23 cellular contexts compared by ENCODE assay signal in the genomic region with DNA sequence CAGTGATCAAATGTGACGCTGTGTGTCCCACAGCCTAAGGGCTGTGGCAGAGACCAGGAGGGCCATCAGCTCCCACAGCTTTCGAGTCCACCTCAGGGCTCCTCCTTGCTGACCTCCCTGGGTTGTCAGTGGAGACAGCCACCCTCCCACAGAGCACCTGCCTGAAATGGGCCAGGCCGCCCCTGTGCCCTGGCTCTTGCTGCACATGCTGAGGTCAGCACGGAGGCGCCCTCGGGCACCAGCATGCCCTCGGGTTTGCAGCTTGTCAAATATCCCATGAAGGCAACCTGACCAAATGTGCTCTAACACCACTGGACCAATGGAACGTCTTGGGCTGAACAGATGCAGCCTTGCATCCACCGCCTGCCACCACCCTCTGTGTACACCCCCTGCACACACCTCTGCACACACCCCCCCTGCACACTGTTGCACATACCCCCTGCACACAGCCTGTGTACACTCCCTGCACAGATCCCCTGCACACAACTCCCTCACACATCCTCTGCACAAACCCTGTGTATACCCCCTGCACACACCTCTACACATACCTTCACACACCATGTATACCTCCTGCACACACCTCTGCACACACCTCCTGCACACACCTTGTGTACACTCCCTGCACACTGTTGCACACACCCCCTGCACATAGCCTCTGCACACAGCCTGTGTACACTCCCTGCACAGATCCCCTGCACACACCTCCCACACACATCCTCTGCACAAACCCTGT. TPM values are rescaled to one million over a fixed set of nuclear protein-coding genes. Genes with fewer than 3 reads are reported as not detected.
DNase-seq lines count a peak whose midpoint lies in the region; ATAC-seq, FAIRE-seq and TF ChIP-seq lines count a peak whose summit lies in the region.
"Had no signal": no experiment of that assay in that cellular context is flagged by ENCODE, and none has a peak within 500 bp of the region (broad histone marks: within the 10 kb centered on the region; RNA-seq: fewer than 3 reads in every experiment).

No MANE protein-coding gene starts in this region.

- no peak for FAIRE-seq in H1 (lab: Jason Lieb, UNC)
- FAIRE-seq: small intestine had no signal

- ATAC-seq in HG02798 (IDR thresholded peaks at IDR 0.05; ENCODE audit: poor library complexity, unreplicated experiment), result no peak
- ATAC-seq in GM18867 (IDR thresholded peaks at IDR 0.05; ENCODE audit: unreplicated experiment), result no peak
- ATAC-seq: gastroesophageal sphincter, left lung, Panc1 had no signal

- H3K9me3 ChIP-seq in CD8-positive, alpha-beta memory T cell (ENCODE audit: low read length), result no peaks in the 10 kb centered on the region
- H3K9me3 ChIP-seq in Peyer's patch, result no peaks in the 10 kb centered on the region
- no peaks in the 10 kb centered on the region for H3K9me3 ChIP-seq in H1 (ENCODE audit: insufficient read depth in 2 of 2, low read depth in 1 of 2, low read length in 1 of 2)
- H3K9me3 ChIP-seq: gastroesophageal sphincter, left lung, prostate gland, SK-N-SH, suprapubic skin had no signal

- 0 out of 2 replicates have a peak overlapping the region, but pooled peaks have one; percentile 29 for H2BK15ac ChIP-seq in H1 (ENCODE audit: low read length)

- no peak overlapping the region for H3K14ac ChIP-seq in H1 (ENCODE audit: insufficient read length)

- DNase-seq in CD8-positive, alpha-beta memory T cell, result peak in 1 of 5 donors; percentile 36
- DNase-seq in Peyer's patch (peak in 2 of 3 donors; percentile 30 to 34), H1 (ENCODE audit: low read depth in 1 of 2, low spot score in 2 of 2) (no peak), neural crest cell (ENCODE audit: low read depth, low spot score) (no peak), NCI-H1048 (lab: John Stamatoyannopoulos, UW) (no peak)
- DNase-seq: activated naive CD4-positive, alpha-beta T cell; DMS153; erythroblast; Kasumi-1; SK-N-SH; small intestine; stimulated activated CD4-positive, alpha-beta T cell treated with anti-CD3 and anti-CD28 coated beads, Interleukin-4, amount 100 ng/mL, for 4 hours; stimulated activated CD8-positive, alpha-beta memory T cell treated with anti-CD3 and anti-CD28 coated beads, Interleukin-4, amount 100 ng/mL, for 48 hours had no signal

- no peak overlapping the region for H3K4me3 ChIP-seq in CD8-positive, alpha-beta memory T cell (ENCODE audit: low read length)
- no peak overlapping the region for H3K4me3 ChIP-seq in Peyer's patch
- H3K4me3 ChIP-seq in H1 (ENCODE audit: extremely low read depth in 1 of 4, insufficient read depth in 2 of 4, low read depth in 3 of 4, low read length in 4 of 4), result no peak overlapping the region
- H3K4me3 ChIP-seq: BLaER1, gastroesophageal sphincter, HAP-1, left lung, prostate gland, suprapubic skin had no signal

- no peak for TF ChIP-seq EP300 in H1 (IDR thresholded peaks at IDR 0.05; ENCODE audit: borderline replicate concordance in 1 of 2, low read depth in 2 of 2, low read length in 2 of 2)

- peaks cover 6 to 28% of the 10 kb centered on the region in 2 experiments for H3K79me2 ChIP-seq in H1 (ENCODE audit: control insufficient read depth in 1 of 2, insufficient read depth in 2 of 2, low read length in 2 of 2)

- H2BK20ac ChIP-seq in H1 (ENCODE audit: low read length), result 0 out of 2 replicates have a peak overlapping the region, but pooled peaks have one; percentile 32

- H3K9me3 Mint-ChIP-seq in CD8-positive, alpha-beta memory T cell, result no peaks in the 10 kb centered on the region
- no peaks in the 10 kb centered on the region for H3K9me3 Mint-ChIP-seq in neural crest cell
- H3K9me3 Mint-ChIP-seq: dendritic cell treated with granulocyte-macrophage colony-stimulating factor and Interleukin-4, amounts not matched to agents 40 ng/mL and 50 ng/mL, for 4 days had no signal

- H3K4me2 ChIP-seq in H1 (ENCODE audit: insufficient read depth in 1 of 2, low read depth in 2 of 2, low read length in 2 of 2), result no peak overlapping the region; a peak in 1 of 4 replicates

- H3K27ac Mint-ChIP-seq in CD8-positive, alpha-beta memory T cell, result peak overlapping the region in 1 of 8 donors; percentile 13
- H3K27ac Mint-ChIP-seq in neural crest cell (ENCODE audit: unreplicated experiment), result no peak overlapping the region
- H3K27ac Mint-ChIP-seq: dendritic cell treated with granulocyte-macrophage colony-stimulating factor and Interleukin-4, amounts not matched to agents 40 ng/mL and 50 ng/mL, for 4 days had no signal

- no peak for TF ChIP-seq POLR2A in Peyer's patch (IDR thresholded peaks at IDR 0.05)
- TF ChIP-seq POLR2A in H1 (IDR thresholded peaks at IDR 0.05; ENCODE audit: control extremely low read depth in 1 of 2, low read depth in 2 of 2, low read length in 2 of 2), result no peak

- H3K27me3 ChIP-seq in CD8-positive, alpha-beta memory T cell (ENCODE audit: insufficient read depth, low read length, poor library complexity, severe bottlenecking), result no peaks in the 10 kb centered on the region
- H3K27me3 ChIP-seq in Peyer's patch, result no peaks in the 10 kb centered on the region
- peaks cover 0 to 2% (median 0%) of the 10 kb centered on the region in 4 experiments; a peak in 1 of 7 replicates for H3K27me3 ChIP-seq in H1 (replicated peaks in 1 of 4; ENCODE audit: control insufficient read depth in 3 of 4, extremely low read depth in 1 of 4, insufficient read depth in 3 of 4, low read length in 3 of 4)
- H3K27me3 ChIP-seq: BLaER1, suprapubic skin had no signal

- no peak overlapping the region for H2BK5ac ChIP-seq in H1 (ENCODE audit: low read depth, low read length)

- no peak overlapping the region for H3K27ac ChIP-seq in CD8-positive, alpha-beta memory T cell (ENCODE audit: low read depth, low read length)
- H3K27ac ChIP-seq in Peyer's patch (no peak overlapping the region), H1 (ENCODE audit: low read depth, low read length) (no peak overlapping the region)
- H3K27ac ChIP-seq: BLaER1, gastroesophageal sphincter, left lung, prostate gland, suprapubic skin had no signal

- no peak overlapping the region for H4K8ac ChIP-seq in H1 (ENCODE audit: extremely low read depth, insufficient read depth, low read length)

- POLR2A ChIA-PET in CD8-positive, alpha-beta memory T cell (lab: Charles Lee), result no interaction called here
- POLR2A ChIA-PET in H1 (lab: Charles Lee; ENCODE audit: partially characterized antibody), result no interaction called here

- CTCF ChIA-PET in CD8-positive, alpha-beta memory T cell (lab: Charles Lee), result no interaction called here
- CTCF ChIA-PET in H1 (lab: Charles Lee; ENCODE audit: partially characterized antibody), result no interaction called here

- H3K36me3 Mint-ChIP-seq in CD8-positive, alpha-beta memory T cell, result peaks cover 0 to 6% (median 0%) of the 10 kb centered on the region in 3 donors
- peaks cover 9% of the 10 kb centered on the region for H3K36me3 Mint-ChIP-seq in neural crest cell (ENCODE audit: low read depth)

- no peak overlapping the region for H3K9ac ChIP-seq in H1 (replicated peaks in 1 of 4; ENCODE audit: extremely low read depth in 1 of 4, low read depth in 3 of 4, low read length in 3 of 4)
- H3K9ac ChIP-seq: BLaER1, SK-N-SH had no signal

- no peak overlapping the region for H2BK120ac ChIP-seq in H1 (replicated peaks; ENCODE audit: low read depth, low read length)

- H3K56ac ChIP-seq in H1 (replicated peaks; ENCODE audit: insufficient read length, low read depth, low read length), result no peak overlapping the region

- no peak overlapping the region for H2AFZ ChIP-seq in H1 (ENCODE audit: low read length)

- H4K5ac ChIP-seq in H1 (ENCODE audit: insufficient read length, low read depth, low read length), result no peak overlapping the region

- H3K18ac ChIP-seq in H1 (ENCODE audit: extremely low read depth, low read length), result no peak overlapping the region

- H3K4me3 Mint-ChIP-seq in CD8-positive, alpha-beta memory T cell, result peak overlapping the region in 6 of 7 donors; percentile 77 to 92 (median 84)
- H3K4me3 Mint-ChIP-seq in neural crest cell, result peak overlapping the region; percentile 85
- H3K4me3 Mint-ChIP-seq: dendritic cell treated with granulocyte-macrophage colony-stimulating factor and Interleukin-4, amounts not matched to agents 40 ng/mL and 50 ng/mL, for 4 days had no signal

- H3K4me1 Mint-ChIP-seq in CD8-positive, alpha-beta memory T cell, result peaks cover 23 to 42% (median 32%) of the 10 kb centered on the region in 3 donors
- peaks cover 23% of the 10 kb centered on the region for H3K4me1 Mint-ChIP-seq in neural crest cell

- no peak overlapping the region for H2BK12ac ChIP-seq in H1 (ENCODE audit: low read depth, low read length)

- H3K23ac ChIP-seq in H1 (ENCODE audit: insufficient read length), result no peak overlapping the region

- 88% methylated on average over 9 of the region's 9 CpGs; no CpG with 5 or more reads in 1 of the 2 experiments for WGBS in H1 (ENCODE audit: extremely low coverage in 1 of 2, insufficient coverage in 1 of 2, insufficient read length in 1 of 2, insufficient replicate concordance in 2 of 2, low coverage in 1 of 2, low lambda C conversion rate in 2 of 2, missing lambda C conversion rate in 1 of 2), 2 experiments

- no peak for TF ChIP-seq RAD21 in H1 (IDR thresholded peaks at IDR 0.05 in 1 of 2, conservative IDR thresholded peaks at IDR 0.05 in 1 of 2; ENCODE audit: low read depth in 2 of 2, low read length in 2 of 2)

- no peak for TF ChIP-seq CTCF in Peyer's patch (IDR thresholded peaks at IDR 0.05)
- no peak for TF ChIP-seq CTCF in H1 (IDR thresholded peaks at IDR 0.05; ENCODE audit: control extremely low read depth in 1 of 3, insufficient read depth in 1 of 3, low read depth in 1 of 3, low read length in 3 of 3)
- no peak for TF ChIP-seq CTCF in neural crest cell (conservative IDR thresholded peaks at IDR 0.05)

- no peaks in the 10 kb centered on the region; the same call in 1 of the 2 replicates for H3K79me1 ChIP-seq in H1 (ENCODE audit: low read depth, low read length)

- peaks cover 0 to 17% of the 10 kb centered on the region in 2 experiments for H4K20me1 ChIP-seq in H1 (replicated peaks in 1 of 2; ENCODE audit: control insufficient read depth in 1 of 2, insufficient read depth in 2 of 2, low read length in 2 of 2)

- H4K91ac ChIP-seq in H1 (replicated peaks; ENCODE audit: insufficient read length, low read length), result no peak overlapping the region

- H3K27me3 Mint-ChIP-seq in CD8-positive, alpha-beta memory T cell, result peaks cover 5 to 20% of the 10 kb centered on the region in 2 donors
- no peaks in the 10 kb centered on the region for H3K27me3 Mint-ChIP-seq in neural crest cell (ENCODE audit: low read depth)

- no peaks in the 10 kb centered on the region for H3K36me3 ChIP-seq in CD8-positive, alpha-beta memory T cell (ENCODE audit: insufficient read depth, low read length)
- H3K36me3 ChIP-seq in Peyer's patch (no peaks in the 10 kb centered on the region), H1 (ENCODE audit: control insufficient read depth in 2 of 4, insufficient read depth in 4 of 4, low read length in 3 of 4) (no peaks in the 10 kb centered on the region)
- H3K36me3 ChIP-seq: gastroesophageal sphincter, left lung, prostate gland, suprapubic skin had no signal

- peaks cover 7% of the 10 kb centered on the region for H3K4me1 ChIP-seq in CD8-positive, alpha-beta memory T cell (ENCODE audit: insufficient read depth, low read length)
- H3K4me1 ChIP-seq in Peyer's patch (peaks cover 0 to 12% (median 2%) of the 10 kb centered on the region in 4 donors), H1 (replicated peaks in 1 of 4; ENCODE audit: control insufficient read depth in 3 of 4, insufficient read depth in 4 of 4, low read length in 3 of 4) (peaks cover 0 to 2% (median under 1%) of the 10 kb centered on the region in 4 experiments; a peak in 4 of 7 replicates)
- H3K4me1 ChIP-seq: prostate gland had no signal

- no peak overlapping the region for H2AK5ac ChIP-seq in H1 (ENCODE audit: low read depth, low read length)

- H3K23me2 ChIP-seq in H1 (ENCODE audit: low read depth, low read length), result peaks cover 5% of the 10 kb centered on the region; the same call in 1 of the 2 replicates

- H3K4ac ChIP-seq in H1 (replicated peaks; ENCODE audit: insufficient read length, low read depth, low read length), result no peak overlapping the region

RNA-seq across cellular contexts. Expression of gene CEP72, which starts 2.0 kb away (rescaled TPM):
- 10 to 100 TPM; 20.0 to 21.0 TPM for total RNA-seq in CD8-positive, alpha-beta memory T cell
- polyA plus RNA-seq in CD8-positive, alpha-beta memory T cell, result 4.2 TPM
- total RNA-seq in Peyer's patch (10 to 100 TPM in 1 of 4 donors, 1 to 10 TPM in 3; 2.2 to 33.8 (median 4.5) TPM), neural crest cell (27.2 and 29.4 TPM in 2 replicates)
- 18.9 and 19.6 TPM in 2 replicates for total RNA-seq in H1 (2021; fragmentation: NEBNext Ultra II Directional; extraction: Animal tissue kit (Norgen Biotek cat#: 25700))
- polyA plus RNA-seq in H1 (2011; rRNA removed), result 13.1 and 13.2 TPM in 2 replicates
- polyA plus RNA-seq in H1 (2011; cell fraction: cytosol; rRNA removed), result 14.2 TPM
- polyA plus RNA-seq in H1 (2011; cell fraction: nucleus; rRNA removed), result 25.1 TPM
- 10.9 to 14.7 TPM (median 13.0 TPM) in 4 replicates for polyA plus RNA-seq in H1 (2012, experiment 1 of 2)
- polyA plus RNA-seq in H1 (2012, experiment 2 of 2), result 6.4 TPM
- 5.8 TPM for polyA plus RNA-seq in H1 (2013, experiment 1 of 2)
- 5.2 TPM for polyA plus RNA-seq in H1 (2013, experiment 2 of 2)
- polyA minus RNA-seq in H1 (2011; rRNA and poly(A)+ RNA removed), result 26.8 and 27.2 TPM in 2 replicates
- polyA minus RNA-seq in H1 (2011; cell fraction: cytosol; rRNA and poly(A)+ RNA removed), result 17.0 TPM
- 38.5 TPM for polyA minus RNA-seq in H1 (2011; cell fraction: nucleus; rRNA and poly(A)+ RNA removed)

Comparison
In these comparisons a context has a peak if more than half of its experiments do, and no peak if none do; other contexts are left out.
1. DNase-seq: peak in Peyer's patch (2 of 3); none in H1 (0 of 2), neural crest cell (single experiment) and NCI-H1048 (single experiment).